In the genomic region with DNA sequence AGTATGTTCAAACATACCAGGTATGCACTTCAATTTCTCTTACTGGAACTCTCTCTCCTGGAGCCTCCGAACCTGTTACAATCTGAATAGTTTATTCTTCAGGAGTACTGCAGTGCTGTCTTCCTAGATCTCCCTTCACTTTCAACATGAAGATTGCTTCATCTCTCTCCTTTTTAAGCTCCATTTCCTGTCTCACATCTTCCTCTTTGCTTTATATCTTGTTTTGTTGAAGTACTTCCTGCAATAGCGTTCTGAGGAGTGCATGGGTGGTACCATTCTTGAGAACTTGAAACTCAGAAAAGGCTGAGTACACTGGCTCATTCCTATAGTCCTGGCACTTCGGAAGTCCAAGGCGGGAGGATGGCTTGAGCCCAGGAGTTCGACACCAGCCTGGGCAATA, we compare ENCODE assay signal across 19 cellular contexts. TPM values are rescaled to one million over a fixed set of nuclear protein-coding genes. Genes with fewer than 3 reads are reported as not detected.
DNase-seq lines count a peak whose midpoint lies in the region; ATAC-seq, FAIRE-seq and TF ChIP-seq lines count a peak whose summit lies in the region.
"Had no signal": no experiment of that assay in that cellular context is flagged by ENCODE, and none has a peak within 500 bp of the region (broad histone marks: within the 10 kb centered on the region; RNA-seq: fewer than 3 reads in every experiment).

No MANE protein-coding gene starts in this region.

- no peak overlapping the region; the same call in 2 of the 3 replicates for H2BK15ac ChIP-seq in IMR-90 (ENCODE audit: low read depth, low read length)

- no peak overlapping the region for H4K5ac ChIP-seq in IMR-90 (ENCODE audit: low read depth, low read length)

- no peak overlapping the region for H3K9ac ChIP-seq in IMR-90 (ENCODE audit: low read depth, low read length)
- no peak overlapping the region for H3K9ac ChIP-seq in SK-N-MC (ENCODE audit: insufficient read length)
- no peak overlapping the region for H3K9ac ChIP-seq in K562 (ENCODE audit: insufficient read depth in 1 of 2, low read depth in 2 of 2, low read length in 2 of 2)
- H3K9ac ChIP-seq in trophoblast cell (ENCODE audit: low read length), result no peak overlapping the region

- H3K56ac ChIP-seq in IMR-90 (ENCODE audit: extremely low read depth, insufficient read depth, low read length), result no peak overlapping the region

- no peak for TF ChIP-seq RAD21 in IMR-90 (IDR thresholded peaks at IDR 0.05; ENCODE audit: low read length)
- no peak for TF ChIP-seq RAD21 in K562 (CRISPR knock-in tag; conservative IDR thresholded peaks at IDR 0.05 in 1 of 2, IDR thresholded peaks at IDR 0.05 in 1 of 2)

- H3K4me1 Mint-ChIP-seq in CD4-positive, alpha-beta T cell (ENCODE audit: low read depth), result peaks cover 21% of the 10 kb centered on the region
- H3K4me1 Mint-ChIP-seq in chondrocyte (ENCODE audit: low read depth), result no peaks in the 10 kb centered on the region
- H3K4me1 Mint-ChIP-seq: nephron progenitor cell had no signal

- no peak overlapping the region for H3K18ac ChIP-seq in IMR-90 (ENCODE audit: low read depth, low read length)
- H3K18ac ChIP-seq in trophoblast cell (ENCODE audit: low read length), result no peak overlapping the region

- H2AK9ac ChIP-seq in IMR-90 (replicated peaks; ENCODE audit: low read depth, low read length, poor library complexity), result no peak overlapping the region

- H3K36me3 ChIP-seq in IMR-90 (ENCODE audit: control insufficient read depth, insufficient read depth, low read length), result no peaks in the 10 kb centered on the region
- no peaks in the 10 kb centered on the region for H3K36me3 ChIP-seq in SK-N-MC (ENCODE audit: insufficient read depth, low read length)
- H3K36me3 ChIP-seq in K562 (ENCODE audit: control insufficient read depth, insufficient read depth, low read length), result no peaks in the 10 kb centered on the region
- no peaks in the 10 kb centered on the region for H3K36me3 ChIP-seq in trophoblast cell (ENCODE audit: control insufficient read depth in 1 of 2, insufficient read depth in 2 of 2, low read length in 2 of 2)
- H3K36me3 ChIP-seq: gastroesophageal sphincter, right atrium auricular region had no signal

- H3K9me3 ChIP-seq in CD4-positive, alpha-beta T cell (ENCODE audit: control insufficient read depth, low read length), result no peaks in the 10 kb centered on the region
- H3K9me3 ChIP-seq in IMR-90 (ENCODE audit: control insufficient read depth, insufficient read depth, low read length), result peaks cover 2% of the 10 kb centered on the region; the same call in 1 of the 2 replicates
- peaks cover 3% of the 10 kb centered on the region; the same call in 1 of the 2 replicates for H3K9me3 ChIP-seq in SK-N-MC (ENCODE audit: low read depth, low read length)
- H3K9me3 ChIP-seq in K562 (replicated peaks; ENCODE audit: control insufficient read depth, insufficient read depth, low read depth, low read length), result no peaks in the 10 kb centered on the region
- no peaks in the 10 kb centered on the region for H3K9me3 ChIP-seq in trophoblast cell (ENCODE audit: insufficient read depth, low read depth, low read length)

- DNase-seq in CD4-positive, alpha-beta T cell, result no peak
- no peak for DNase-seq in IMR-90
- DNase-seq in SK-N-MC (ENCODE audit: low read depth, low spot score), result peak; percentile 35
- DNase-seq in K562 (ENCODE audit: extremely low read depth in 1 of 4, low spot score in 3 of 4), result no peak
- DNase-seq in trophoblast cell, result no peak
- DNase-seq in chondrocyte (ENCODE audit: low spot score), result no peak
- DNase-seq in iPS-NIHi7 (ENCODE audit: extremely low spot score), result no peak
- DNase-seq: NCI-H187 treated with DMSO at 0.1 percent for 48 hours, NCI-H69, nephron progenitor cell had no signal

- H2BK12ac ChIP-seq in trophoblast cell (ENCODE audit: low read length), result no peak overlapping the region

- H4K91ac ChIP-seq in IMR-90 (ENCODE audit: insufficient read depth, low read depth, low read length) (no peak overlapping the region), trophoblast cell (ENCODE audit: low read depth, low read length) (no peak overlapping the region)

- H2AFZ ChIP-seq in IMR-90 (replicated peaks; ENCODE audit: low read length, poor library complexity) (no peak overlapping the region), K562 (ENCODE audit: low read depth, low read length) (no peak overlapping the region), trophoblast cell (ENCODE audit: insufficient read depth, low read length, poor library complexity) (no peak overlapping the region)

- H3K79me2 ChIP-seq in K562 (ENCODE audit: control insufficient read depth, insufficient read depth, low read length), result no peaks in the 10 kb centered on the region
- H3K79me2 ChIP-seq in trophoblast cell (ENCODE audit: control insufficient read depth, insufficient read depth, low read length, poor library complexity), result no peaks in the 10 kb centered on the region

- dilution Hi-C loops in IMR-90 (cut with HindIII; ENCODE audit: low sequenced_read_pairs, unreplicated experiment), result no loop called here

- POLR2A ChIA-PET in CD4-positive, alpha-beta T cell (lab: Charles Lee), result interaction anchor here (0.7 to 1.0 kb wide), 2 partner anchors 13 to 30 kb away, joined by 3 read pairs; no protein-coding TSS in a partner anchor
- POLR2A ChIA-PET in IMR-90 (lab: Charles Lee; ENCODE audit: unreplicated experiment), result no interaction called here
- POLR2A ChIA-PET in K562 (lab: Yijun Ruan, JAX), result interaction anchor here (0.7 kb wide), 1 partner anchor 32 kb away, joined by 3 read pairs; no protein-coding TSS in a partner anchor

- TF ChIP-seq CTCF in CD4-positive, alpha-beta T cell (IDR thresholded peaks at IDR 0.05), result no peak
- TF ChIP-seq CTCF in IMR-90 (conservative IDR thresholded peaks at IDR 0.05; ENCODE audit: low read depth, low read length) (no peak), K562 (IDR thresholded peaks at IDR 0.05 in 2 of 3, conservative IDR thresholded peaks at IDR 0.05 in 1 of 3; ENCODE audit: insufficient read depth in 2 of 3, low read depth in 1 of 3, low read length in 3 of 3) (no peak), chondrocyte (IDR thresholded peaks at IDR 0.05) (no peak)

- no peak overlapping the region for H2BK20ac ChIP-seq in IMR-90 (ENCODE audit: low read depth, low read length)

- ATAC-seq in CD4-positive, alpha-beta T cell (ENCODE audit: poor library complexity), result no peak
- no peak for ATAC-seq in IMR-90 (ENCODE audit: low read depth)
- ATAC-seq in K562, result no peak
- no peak for ATAC-seq in HG03571 (IDR thresholded peaks at IDR 0.05; ENCODE audit: unreplicated experiment)
- ATAC-seq: gastroesophageal sphincter, GM12878, HCT116 had no signal

- WGBS in IMR-90 (ENCODE audit: extremely low coverage in 2 of 2, insufficient read length in 1 of 2), 2 experiments, result no CpG with 5 or more reads among the region's 5 CpGs
- WGBS in K562 (ENCODE audit: insufficient coverage, low coverage, missing lambda C conversion rate), result 4% methylated on average over 5 of the region's 5 CpGs
- no CpG with 5 or more reads among the region's 5 CpGs for WGBS in trophoblast cell (ENCODE audit: extremely low coverage, insufficient coverage, insufficient read length)

- FAIRE-seq in K562 (lab: Jason Lieb, UNC), result no peak
- FAIRE-seq: GM12878 had no signal

- H3K14ac ChIP-seq in IMR-90 (replicated peaks; ENCODE audit: low read depth, low read length), result no peak overlapping the region
- H3K14ac ChIP-seq in trophoblast cell (ENCODE audit: low read length), result no peak overlapping the region

- H3K27ac ChIP-seq in CD4-positive, alpha-beta T cell (ENCODE audit: low read depth, low read length), result no peak overlapping the region
- H3K27ac ChIP-seq in IMR-90 (ENCODE audit: insufficient read depth, low read length), result no peak overlapping the region
- no peak overlapping the region for H3K27ac ChIP-seq in SK-N-MC
- no peak overlapping the region for H3K27ac ChIP-seq in K562 (ENCODE audit: extremely low read depth, low read depth, low read length)
- H3K27ac ChIP-seq in trophoblast cell (ENCODE audit: low read depth, low read length), result no peak overlapping the region
- H3K27ac ChIP-seq: gastroesophageal sphincter, right atrium auricular region had no signal

- no peaks in the 10 kb centered on the region for H3K27me3 ChIP-seq in CD4-positive, alpha-beta T cell (ENCODE audit: control insufficient read depth, insufficient read depth, low read length)
- no peaks in the 10 kb centered on the region for H3K27me3 ChIP-seq in IMR-90 (ENCODE audit: control insufficient read depth, insufficient read depth, low read length)
- H3K27me3 ChIP-seq in K562 (ENCODE audit: control insufficient read depth in 2 of 2, insufficient read depth in 2 of 2, low read length in 2 of 2), result no peaks in the 10 kb centered on the region
- H3K27me3 ChIP-seq in trophoblast cell (ENCODE audit: insufficient read depth, low read length), result no peaks in the 10 kb centered on the region
- H3K27me3 ChIP-seq: gastroesophageal sphincter, right atrium auricular region had no signal

- CTCF ChIA-PET in CD4-positive, alpha-beta T cell (lab: Charles Lee), result interaction anchor here (0.6 kb wide), 1 partner anchor 12 kb away, joined by 4 read pairs; no protein-coding TSS in a partner anchor
- CTCF ChIA-PET in IMR-90 (lab: Yijun Ruan, JAX), result no interaction called here
- CTCF ChIA-PET in K562 (lab: Yijun Ruan, JAX; ENCODE audit: low intra/inter-chr PET ratio), result no interaction called here

- H3K36me3 Mint-ChIP-seq in CD4-positive, alpha-beta T cell (ENCODE audit: low read depth), result peaks cover 12% of the 10 kb centered on the region
- no peaks in the 10 kb centered on the region for H3K36me3 Mint-ChIP-seq in chondrocyte (ENCODE audit: low read depth)
- H3K36me3 Mint-ChIP-seq: CD8-positive, alpha-beta memory T cell had no signal

- no peak for TF ChIP-seq EP300 in K562 (IDR thresholded peaks at IDR 0.05; ENCODE audit: low read length)

- H2BK5ac ChIP-seq in IMR-90 (ENCODE audit: low read depth, low read length, poor library complexity, severe bottlenecking) (no peak overlapping the region), trophoblast cell (ENCODE audit: low read depth, low read length, poor library complexity) (no peak overlapping the region)

- H2AK5ac ChIP-seq in IMR-90 (ENCODE audit: low read depth, low read length), result no peak overlapping the region
- H2AK5ac ChIP-seq in trophoblast cell (ENCODE audit: low read length), result no peak overlapping the region

- no peak overlapping the region for H3K4me2 ChIP-seq in IMR-90 (ENCODE audit: low read depth, low read length)
- H3K4me2 ChIP-seq in K562 (ENCODE audit: insufficient read depth, low read length), result no peak overlapping the region
- no peak overlapping the region for H3K4me2 ChIP-seq in trophoblast cell (ENCODE audit: low read length)

- no peak overlapping the region for H3K4ac ChIP-seq in IMR-90 (ENCODE audit: low read depth, low read length)
- no peak overlapping the region for H3K4ac ChIP-seq in trophoblast cell (ENCODE audit: low read depth, low read length)

- H3K79me1 ChIP-seq in IMR-90 (ENCODE audit: low read depth in 1 of 2, low read length in 2 of 2), result no peaks in the 10 kb centered on the region
- H3K79me1 ChIP-seq in trophoblast cell (ENCODE audit: low read length), result no peaks in the 10 kb centered on the region

- H4K20me1 ChIP-seq in IMR-90 (ENCODE audit: insufficient read depth, low read length) (no peaks in the 10 kb centered on the region), K562 (replicated peaks; ENCODE audit: control insufficient read depth, insufficient read depth, low read length) (no peaks in the 10 kb centered on the region)

- H3K4me3 Mint-ChIP-seq in CD4-positive, alpha-beta T cell, result no peak overlapping the region
- H3K4me3 Mint-ChIP-seq in chondrocyte (ENCODE audit: unreplicated experiment), result no peak overlapping the region
- H3K4me3 Mint-ChIP-seq: CD8-positive, alpha-beta memory T cell; central memory CD8-positive, alpha-beta T cell; nephron progenitor cell had no signal

- H2BK120ac ChIP-seq in IMR-90 (ENCODE audit: low read depth, low read length), result no peak overlapping the region
- no peak overlapping the region for H2BK120ac ChIP-seq in trophoblast cell (ENCODE audit: insufficient read depth, low read length, poor library complexity)

- TF ChIP-seq POLR2A in IMR-90 (IDR thresholded peaks at IDR 0.05; ENCODE audit: low read depth, low read length) (no peak), K562 (conservative IDR thresholded peaks at IDR 0.05) (no peak)

- no peaks in the 10 kb centered on the region for H3K4me1 ChIP-seq in IMR-90 (ENCODE audit: control insufficient read depth, insufficient read depth, low read length)
- H3K4me1 ChIP-seq in K562 (replicated peaks in 1 of 2; ENCODE audit: control insufficient read depth in 2 of 2, insufficient read depth in 2 of 2, low read length in 2 of 2), result no peaks in the 10 kb centered on the region
- H3K4me1 ChIP-seq in trophoblast cell (ENCODE audit: control insufficient read depth in 1 of 2, insufficient read depth in 2 of 2, low read length in 2 of 2), result no peaks in the 10 kb centered on the region
- H3K4me1 ChIP-seq: gastroesophageal sphincter, right atrium auricular region had no signal

- intact Hi-C loops in CD4-positive, alpha-beta T cell (cut with DNase I, micrococcal nuclease), result no loop called here
- intact Hi-C loops in IMR-90 (cut with micrococcal nuclease), result no loop called here
- intact Hi-C loops in K562 (cut with micrococcal nuclease), result no loop called here

- BruUV-seq in IMR-90 (replicated peaks; lab: Mats Ljungman, UMichigan) (no TSS peak), K562 (replicated peaks; lab: Mats Ljungman, UMichigan) (no TSS peak)

- no peaks in the 10 kb centered on the region; the same call in 1 of the 2 replicates for H3K9me1 ChIP-seq in IMR-90 (ENCODE audit: insufficient read depth, low read length)
- no peaks in the 10 kb centered on the region for H3K9me1 ChIP-seq in K562 (ENCODE audit: control insufficient read depth, insufficient read depth, low read length)

- H4K12ac ChIP-seq in trophoblast cell (ENCODE audit: low read depth, low read length), result no peak overlapping the region

- H3K9me3 Mint-ChIP-seq in CD4-positive, alpha-beta T cell, result peaks cover 7% of the 10 kb centered on the region
- H3K9me3 Mint-ChIP-seq in chondrocyte (ENCODE audit: low read depth), result peaks cover 3% of the 10 kb centered on the region
- H3K9me3 Mint-ChIP-seq: central memory CD8-positive, alpha-beta T cell had no signal

- H3K27me3 Mint-ChIP-seq in CD4-positive, alpha-beta T cell, result no peaks in the 10 kb centered on the region
- H3K27me3 Mint-ChIP-seq in chondrocyte (ENCODE audit: low read depth), result no peaks in the 10 kb centered on the region
- H3K27me3 Mint-ChIP-seq: CD8-positive, alpha-beta memory T cell; central memory CD8-positive, alpha-beta T cell had no signal

- in situ Hi-C loops in IMR-90 (cut with MboI; ENCODE audit: low sequenced_read_pairs), result no loop called here
- in situ Hi-C loops in K562 (cut with MboI), result no loop called here

- H3K27ac Mint-ChIP-seq in CD4-positive, alpha-beta T cell, result peak overlapping the region; percentile 8
- no peak overlapping the region for H3K27ac Mint-ChIP-seq in chondrocyte (ENCODE audit: unreplicated experiment)
- H3K27ac Mint-ChIP-seq: nephron progenitor cell had no signal

- H3K4me3 ChIP-seq in IMR-90 (ENCODE audit: insufficient read depth, low read depth, low read length), result no peak overlapping the region
- H3K4me3 ChIP-seq in SK-N-MC, result no peak overlapping the region
- H3K4me3 ChIP-seq in K562, result no peak overlapping the region
- no peak overlapping the region for H3K4me3 ChIP-seq in trophoblast cell (ENCODE audit: low read depth, low read length)
- H3K4me3 ChIP-seq: gastroesophageal sphincter, GM12878, right atrium auricular region had no signal

- no peak overlapping the region for H3K23ac ChIP-seq in IMR-90 (ENCODE audit: low read depth, low read length)
- no peak overlapping the region for H3K23ac ChIP-seq in trophoblast cell (ENCODE audit: low read length)

- H4K8ac ChIP-seq in IMR-90 (ENCODE audit: low read depth in 2 of 2, low read length in 2 of 2) (peak overlapping the region; percentile 4 to 34; a peak in 1 of 4 replicates), trophoblast cell (ENCODE audit: low read depth, low read length) (no peak overlapping the region)

RNA-seq across cellular contexts. Expression of a gene that starts 15.7 kb away (rescaled TPM):
- not detected for total RNA-seq in CD4-positive, alpha-beta T cell
- total RNA-seq in IMR-90 (2012; rRNA removed), result not detected in 2 replicates
- polyA plus RNA-seq in IMR-90 (2012; rRNA removed), result not detected in 2 replicates
- not detected in 2 replicates for polyA plus RNA-seq in IMR-90 (2012; cell fraction: cytosol; rRNA removed)
- polyA plus RNA-seq in IMR-90 (2012; cell fraction: nucleus; rRNA removed; ENCODE audit: low replicate concordance), result not detected in 2 replicates
- total RNA-seq in K562 (2011; cell fraction: chromatin; rRNA removed; ENCODE audit: low replicate concordance), result not detected in 2 replicates
- not detected in 2 replicates for total RNA-seq in K562 (2011; cell fraction: nucleolus; rRNA removed)
- total RNA-seq in K562 (2011; cell fraction: nucleoplasm; rRNA removed), result not detected in 2 replicates
- not detected in 2 replicates for total RNA-seq in K562 (2014; rRNA removed)
- total RNA-seq in K562 (2014; rRNA removed; fragmentation: Illumina TruSeq; extraction: Trizol), result not detected in 2 replicates
- total RNA-seq in K562 (2015; rRNA removed; fragmentation: Illumina TruSeq; extraction: Trizol), result not detected in 2 replicates
- not detected in 2 replicates for total RNA-seq in K562 (2021)
- not detected in 2 replicates for polyA plus RNA-seq in K562 (2011; rRNA removed)
- polyA plus RNA-seq in K562 (2011; cell fraction: cytosol; rRNA removed), result not detected in 2 replicates
- not detected in 2 replicates for polyA plus RNA-seq in K562 (2011; cell fraction: nucleus; rRNA removed)
- 0.17 TPM in 1 of 2 replicates, not detected in the other for polyA plus RNA-seq in K562 (2012)
- polyA plus RNA-seq in K562 (2014; fragmentation: Illumina TruSeq; extraction: Trizol), result not detected in 2 replicates
- under 1 TPM in 1 of 2 experiments, not detected in 1; 0.10 TPM for polyA plus RNA-seq in K562 (2014; fragmentation: Nextera tagmentation; extraction: Ambion mirVana)
- polyA plus RNA-seq in K562 (2014; rRNA removed), result not detected in 2 replicates
- polyA minus RNA-seq in K562 (2011; rRNA and poly(A)+ RNA removed), result not detected in 2 replicates
- polyA minus RNA-seq in K562 (2011; cell fraction: cytosol; rRNA and poly(A)+ RNA removed), result not detected in 2 replicates
- polyA minus RNA-seq in K562 (2011; cell fraction: nucleus; rRNA and poly(A)+ RNA removed), result not detected in 2 replicates
- not detected in 2 replicates for polyA plus RNA-seq in trophoblast cell (2013)
- not detected in 3 replicates for total RNA-seq in chondrocyte
- total RNA-seq: activated CD8-positive, alpha-beta memory T cell treated with anti-CD3 and anti-CD28 coated beads for 36 hours; CD8-positive, alpha-beta memory T cell; gastroesophageal sphincter; GM12878; LHCN-M2; right atrium auricular region had no signal
- polyA plus RNA-seq: CD8-positive, alpha-beta memory T cell; GM12878 had no signal
